8 cellular contexts compared by ENCODE assay signal in genomic region chr6:31585531-31585930, GRCh38.
DNase-seq lines count a peak whose midpoint lies in the region; ATAC-seq and TF ChIP-seq lines count a peak whose summit lies in the region.

No MANE protein-coding gene starts in this region.

- DNase-seq in NCI-H1694 (lab: John Stamatoyannopoulos, UW) (peak; percentile 2), NCI-H1694 treated with DMSO at 0.1 percent for 48 hours (lab: John Stamatoyannopoulos, UW) (no peak), MV-4-11 (lab: John Stamatoyannopoulos, UW) (peak; percentile 74), cardiac fibroblast (ENCODE audit: low read depth in 2 of 2) (no peak), retinal pigment epithelial cell (ENCODE audit: low read depth) (no peak), HuH-7.5 (ENCODE audit: low spot score) (no peak), superior temporal gyrus (ENCODE audit: extremely low spot score) (no peak)

- H3K4me3 ChIP-seq in cardiac fibroblast (replicated peaks in 1 of 2; ENCODE audit: low read depth in 2 of 2, low read length in 2 of 2) = no peak overlapping the region
- H3K4me3 ChIP-seq in retinal pigment epithelial cell (ENCODE audit: low read length) = no peak overlapping the region

- peak; percentile 43 for TF ChIP-seq CTCF in cardiac fibroblast (IDR thresholded peaks at IDR 0.05; ENCODE audit: low read depth, low read length)
- TF ChIP-seq CTCF in retinal pigment epithelial cell (conservative IDR thresholded peaks at IDR 0.05; ENCODE audit: low read depth, low read length) = peak; percentile 59

- ATAC-seq in GM18909 (IDR thresholded peaks at IDR 0.05; ENCODE audit: poor library complexity, unreplicated experiment) = no peak

Comparison
In these comparisons a context has a peak if more than half of its experiments do, and no peak if none do; other contexts are left out.
1. DNase-seq: peak in NCI-H1694 (single experiment) and MV-4-11 (single experiment); none in NCI-H1694 treated with DMSO at 0.1 percent for 48 hours (single experiment), cardiac fibroblast (0 of 2), retinal pigment epithelial cell (single experiment), HuH-7.5 (single experiment) and superior temporal gyrus (single experiment).